In genomic region chr14:89219056-89219455, GRCh38 we compare ENCODE assay signal across 29 cellular contexts.
"Had no signal": no experiment of that assay in that cellular context is flagged by ENCODE, and none has a peak within 500 bp of the region (broad histone marks: within the 10 kb centered on the region; RNA-seq: fewer than 3 reads in every experiment).

No MANE protein-coding gene starts in this region.

- H3K9me3 ChIP-seq: adrenal gland, body of pancreas, esophagus muscularis mucosa, heart left ventricle, right atrium auricular region, suprapubic skin, tibial artery, upper lobe of right lung had no signal

- H3K4me3 ChIP-seq: adrenal gland, body of pancreas, cardiac muscle cell, esophagus muscularis mucosa, heart left ventricle, neural progenitor cell, right atrium auricular region, smooth muscle cell, suprapubic skin, tibial artery, upper lobe of right lung had no signal

- ATAC-seq: activated naive CD4-positive, alpha-beta T cell treated with anti-CD3 and anti-CD28 coated beads, Interleukin-2, amount 50 U/mL, for 72 hours; activated T-cell treated with anti-CD3 and anti-CD28 coated beads, Interleukin-2, amount 50 U/mL, for 72 hours; body of pancreas; foreskin keratinocyte; heart left ventricle; naive thymus-derived CD4-positive, alpha-beta T cell; upper lobe of right lung had no signal

- H3K36me3 ChIP-seq: adrenal gland, cardiac muscle cell, neural progenitor cell, right atrium auricular region had no signal

- DNase-seq: activated CD4-positive, alpha-beta T cell treated with anti-CD3 and anti-CD28 coated beads for 4 hours; activated CD4-positive, alpha-beta T cell treated with anti-CD3 and anti-CD28 coated beads, Interleukin-2, amount 50 U/mL, for 4 hours; activated naive CD4-positive, alpha-beta T cell; activated T-cell treated with anti-CD3 and anti-CD28 coated beads for 4 hours; activated T-cell treated with anti-CD3 and anti-CD28 coated beads, Interleukin-2, amount 50 U/mL, for 72 hours; adrenal gland; aorta; body of pancreas; foreskin keratinocyte; heart left ventricle; midbrain; naive thymus-derived CD4-positive, alpha-beta T cell; occipital lobe; stimulated activated CD4-positive, alpha-beta T cell treated with anti-CD3 and anti-CD28 coated beads, Interleukin-15, amount 100 ng/mL, for 24 hours; stimulated activated CD4-positive, alpha-beta T cell treated with anti-CD3 and anti-CD28 coated beads, Interleukin-2, amount 100 ng/mL, for 24 hours; stimulated activated naive CD4-positive, alpha-beta T cell; T-helper 1 cell; tibial artery; upper lobe of right lung had no signal

- H3K27ac ChIP-seq: adrenal gland, body of pancreas, cardiac muscle cell, esophagus muscularis mucosa, foreskin keratinocyte, heart left ventricle, neural progenitor cell, parathyroid adenoma, right atrium auricular region, suprapubic skin, tibial artery, upper lobe of right lung, VCaP had no signal

- H2AFZ ChIP-seq: neural progenitor cell, parathyroid adenoma had no signal

- H3K4me2 ChIP-seq: neural progenitor cell had no signal

- H3K9ac ChIP-seq: neural progenitor cell, parathyroid adenoma had no signal

- FAIRE-seq: TTC549 had no signal

- H3K27me3 ChIP-seq: adrenal gland, body of pancreas, cardiac muscle cell, esophagus muscularis mucosa, foreskin keratinocyte, heart left ventricle, neural progenitor cell, right atrium auricular region, suprapubic skin, tibial artery, upper lobe of right lung had no signal
